ENCODE assay signal across 6 cellular contexts in genomic region chr4:59770865-59771264, GRCh38.
"Had no signal": no experiment of that assay in that cellular context is flagged by ENCODE, and none has a peak within 500 bp of the region (broad histone marks: within the 10 kb centered on the region; RNA-seq: fewer than 3 reads in every experiment).

No MANE protein-coding gene starts in this region.

- H3K27ac ChIP-seq: HL-60 had no signal

- H3K36me3 Mint-ChIP-seq: IgD-negative memory B cell had no signal

- H3K27me3 Mint-ChIP-seq: IgD-negative memory B cell had no signal

- ATAC-seq: HepG2, K562 had no signal

- FAIRE-seq: HepG2, HTR-8/SVneo, K562 had no signal

- H3K4me1 Mint-ChIP-seq: IgD-negative memory B cell had no signal

- H3K4me3 ChIP-seq: K562 had no signal

- H3K27ac Mint-ChIP-seq: IgD-negative memory B cell had no signal

- DNase-seq: IMR-90 had no signal

- H3K4me3 Mint-ChIP-seq: IgD-negative memory B cell had no signal
